ENCODE assay signal across 28 cellular contexts in the genomic region with DNA sequence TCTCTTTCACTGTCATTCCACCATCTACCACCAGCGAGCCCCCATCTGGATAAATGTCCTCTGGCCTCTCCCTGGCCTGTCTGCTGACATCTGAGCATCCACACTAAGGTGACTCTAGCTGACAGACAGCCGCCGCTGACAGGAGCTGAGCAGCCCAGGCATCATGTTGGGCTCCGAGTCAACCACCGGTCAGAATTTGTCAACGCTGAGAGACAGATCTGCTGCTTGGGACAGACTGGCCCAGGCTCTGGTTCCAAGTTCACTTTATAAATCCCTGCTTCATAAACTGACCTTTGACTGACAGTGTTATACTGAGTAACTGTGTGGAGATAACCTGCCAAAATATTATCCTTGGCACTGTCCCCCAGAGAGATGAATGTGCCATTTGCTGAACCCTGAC.
"Had no signal": no experiment of that assay in that cellular context is flagged by ENCODE, and none has a peak within 500 bp of the region (broad histone marks: within the 10 kb centered on the region; RNA-seq: fewer than 3 reads in every experiment).

No MANE protein-coding gene starts in this region.

- H3K36me3 ChIP-seq: heart right ventricle, lower lobe of right lung, neural progenitor cell, neutrophil, right atrium auricular region, spleen, thyroid gland, transverse colon, upper lobe of left lung had no signal

- H3K4me1 Mint-ChIP-seq: mesothelial cell of epicardium, naive B cell, nephron progenitor cell, neural progenitor cell had no signal

- ATAC-seq: heart right ventricle; lower lobe of right lung; psoas muscle; sciatic nerve; stimulated activated effector memory CD8-positive, alpha-beta T cell treated with anti-CD3 and anti-CD28 coated beads, Interleukin-12 subunit alpha, Interleukin-12 subunit beta, amount 100 ng/mL, for 72 hours had no signal

- H3K4me3 Mint-ChIP-seq: mesothelial cell of epicardium; naive B cell; natural killer cell; nephron progenitor cell; neural progenitor cell; stimulated activated effector memory CD8-positive, alpha-beta T cell treated with anti-CD3 and anti-CD28 coated beads, Interleukin-12 subunit alpha, Interleukin-12 subunit beta, amount 100 ng/mL, for 72 hours; stimulated activated naive CD8-positive, alpha-beta T cell treated with anti-CD3 and anti-CD28 coated beads, Interleukin-15, Interleukin-2, amounts not matched to agents 100 ng/mL and 50 ng/mL, for 24 hours had no signal

- H3K27ac Mint-ChIP-seq: mesothelial cell of epicardium; naive B cell; natural killer cell; nephron progenitor cell; neural progenitor cell; stimulated activated effector memory CD8-positive, alpha-beta T cell treated with anti-CD3 and anti-CD28 coated beads, Interleukin-12 subunit alpha, Interleukin-12 subunit beta, amount 100 ng/mL, for 72 hours; stimulated activated naive CD8-positive, alpha-beta T cell treated with anti-CD3 and anti-CD28 coated beads, Interleukin-15, Interleukin-2, amounts not matched to agents 100 ng/mL and 50 ng/mL, for 24 hours had no signal

- H3K27ac ChIP-seq: heart right ventricle, hepatocyte, lower lobe of right lung, neural progenitor cell, neutrophil, parathyroid adenoma, psoas muscle, right atrium auricular region, spleen, testis, thyroid gland, transverse colon, upper lobe of left lung had no signal

- H3K4me1 ChIP-seq: heart right ventricle, lower lobe of right lung, neural progenitor cell, parathyroid adenoma, psoas muscle, right atrium auricular region, spleen, testis, thyroid gland, transverse colon, upper lobe of left lung had no signal

- H3K4me3 ChIP-seq: heart right ventricle, hepatocyte, lower lobe of right lung, neural progenitor cell, psoas muscle, right atrium auricular region, spleen, testis, thyroid gland, transverse colon, upper lobe of left lung had no signal

- H3K27me3 ChIP-seq: hepatocyte, neural progenitor cell, neutrophil, right atrium auricular region, testis, thyroid gland, transverse colon, upper lobe of left lung had no signal

- H3K27me3 Mint-ChIP-seq: stimulated activated naive CD8-positive, alpha-beta T cell treated with anti-CD3 and anti-CD28 coated beads, Interleukin-15, Interleukin-2, amounts not matched to agents 100 ng/mL and 50 ng/mL, for 24 hours had no signal

- DNase-seq: heart right ventricle; islet precursor cell; lower lobe of right lung; mammary epithelial cell; mesenchymal stem cell; naive B cell; natural killer cell; nephron progenitor cell; occipital lobe; psoas muscle; small intestine; spleen; stimulated activated CD4-positive, alpha-beta T cell treated with anti-CD3 and anti-CD28 coated beads, Interleukin-4, amount 100 ng/mL, for 24 hours; stimulated activated naive CD4-positive, alpha-beta T cell; substantia nigra; testis; thyroid gland; transverse colon; upper lobe of left lung had no signal

- H3K9ac ChIP-seq: neural progenitor cell, parathyroid adenoma had no signal

- H3K9me3 ChIP-seq: lower lobe of right lung, neutrophil, psoas muscle, testis, thyroid gland, transverse colon had no signal

- H3K9me3 Mint-ChIP-seq: natural killer cell had no signal

- H3K36me3 Mint-ChIP-seq: mesothelial cell of epicardium; naive B cell; natural killer cell; neural progenitor cell; stimulated activated effector memory CD8-positive, alpha-beta T cell treated with anti-CD3 and anti-CD28 coated beads, Interleukin-12 subunit alpha, Interleukin-12 subunit beta, amount 100 ng/mL, for 72 hours had no signal
